Comparison of ENCODE assay signal across 22 cellular contexts in genomic region chr5:133751846-133752245, GRCh38.
DNase-seq lines count a peak whose midpoint lies in the region; ATAC-seq and TF ChIP-seq lines count a peak whose summit lies in the region.
"Had no signal": no experiment of that assay in that cellular context is flagged by ENCODE, and none has a peak within 500 bp of the region (broad histone marks: within the 10 kb centered on the region; RNA-seq: fewer than 3 reads in every experiment).

No MANE protein-coding gene starts in this region.

- H3K36me3 ChIP-seq in SK-N-SH (replicated peaks in 1 of 2; ENCODE audit: control insufficient read depth in 1 of 2, insufficient read depth in 2 of 2, low read length in 1 of 2) (no peaks in the 10 kb centered on the region), hepatocyte (replicated peaks; ENCODE audit: insufficient read depth, low read depth) (no peaks in the 10 kb centered on the region)
- H3K36me3 ChIP-seq: BLaER1 had no signal

- H3K9me3 Mint-ChIP-seq in brain, result no peaks in the 10 kb centered on the region
- H3K9me3 Mint-ChIP-seq in type B pancreatic cell, result peaks cover 4% of the 10 kb centered on the region
- H3K9me3 Mint-ChIP-seq: CD8-positive, alpha-beta T cell had no signal

- H4K20me1 ChIP-seq in SK-N-SH (ENCODE audit: insufficient read depth), result no peaks in the 10 kb centered on the region
- no peaks in the 10 kb centered on the region for H4K20me1 ChIP-seq in hepatocyte (ENCODE audit: insufficient read depth, poor library complexity, severe bottlenecking)
- H4K20me1 ChIP-seq: BLaER1 had no signal

- no peak; a peak in 1 of 4 replicates for TF ChIP-seq EP300 in SK-N-SH (IDR thresholded peaks at IDR 0.05; ENCODE audit: borderline replicate concordance in 1 of 2, low read depth in 1 of 2, low read length in 1 of 2)

- H3K36me3 Mint-ChIP-seq in brain (no peaks in the 10 kb centered on the region), type B pancreatic cell (no peaks in the 10 kb centered on the region)
- H3K36me3 Mint-ChIP-seq: CD4-positive, CD25-positive, alpha-beta regulatory T cell; CD8-positive, alpha-beta T cell had no signal

- H3K27ac ChIP-seq in SK-N-SH (ENCODE audit: low read depth in 2 of 2, low read length in 1 of 2) (no peak overlapping the region; a peak in 1 of 4 replicates), hepatocyte (no peak overlapping the region)
- H3K27ac ChIP-seq: 22Rv1, BLaER1, C4-2B, GM23248 had no signal

- H3K27me3 Mint-ChIP-seq in brain (peaks cover 5% of the 10 kb centered on the region), type B pancreatic cell (peaks cover 40% of the 10 kb centered on the region)

- ATAC-seq in SK-N-SH treated with all-trans-retinoic acid at 6 μM for 48 hours, result no peak
- ATAC-seq: CD8-positive, alpha-beta T cell; GM12878 had no signal

- H3K4me1 Mint-ChIP-seq in brain (peaks cover 26% of the 10 kb centered on the region), type B pancreatic cell (ENCODE audit: unreplicated experiment) (no peaks in the 10 kb centered on the region)
- H3K4me1 Mint-ChIP-seq: CD4-positive, CD25-positive, alpha-beta regulatory T cell had no signal

- H3K9me3 ChIP-seq in SK-N-SH (no peaks in the 10 kb centered on the region), hepatocyte (ENCODE audit: low read depth) (no peaks in the 10 kb centered on the region)

- H3K9ac ChIP-seq in SK-N-SH, result no peak overlapping the region
- H3K9ac ChIP-seq: BLaER1, GM23248 had no signal

- H3K27ac Mint-ChIP-seq in brain, result peak overlapping the region in 3 of 5 experiments; percentile 22 to 59 (median 34)
- H3K27ac Mint-ChIP-seq in type B pancreatic cell, result no peak overlapping the region
- H3K27ac Mint-ChIP-seq: B cell; CD4-positive, CD25-positive, alpha-beta regulatory T cell; CD8-positive, alpha-beta T cell had no signal

- POLR2A ChIA-PET in SK-N-SH (lab: Yijun Ruan, JAX), result no interaction called here

- H3K79me2 ChIP-seq in SK-N-SH (ENCODE audit: insufficient read depth), result no peaks in the 10 kb centered on the region
- H3K79me2 ChIP-seq in hepatocyte, result no peaks in the 10 kb centered on the region

- CTCF ChIA-PET in SK-N-SH (lab: Yijun Ruan, JAX), result no interaction called here

- H2AFZ ChIP-seq in SK-N-SH (ENCODE audit: low read depth), result no peak overlapping the region
- H2AFZ ChIP-seq in hepatocyte, result no peak overlapping the region
- H2AFZ ChIP-seq: GM23248 had no signal

- 52% methylated on average over 5 of the region's 5 CpGs for WGBS in SK-N-SH (ENCODE audit: low lambda C conversion rate)
- WGBS in hepatocyte (ENCODE audit: low lambda C conversion rate, missing lambda C conversion rate), result 92% methylated on average over 5 of the region's 5 CpGs

- H3K27me3 ChIP-seq in SK-N-SH (ENCODE audit: insufficient read depth) (peaks cover 5% of the 10 kb centered on the region; the same call in 1 of the 2 replicates), hepatocyte (peaks cover 13% of the 10 kb centered on the region)
- H3K27me3 ChIP-seq: BLaER1 had no signal

- no peak for TF ChIP-seq CTCF in SK-N-SH (IDR thresholded peaks at IDR 0.05)
- no peak for TF ChIP-seq CTCF in brain (conservative IDR thresholded peaks at IDR 0.05)
- no peak for TF ChIP-seq CTCF in type B pancreatic cell (conservative IDR thresholded peaks at IDR 0.05)
- TF ChIP-seq CTCF in hepatocyte (IDR thresholded peaks at IDR 0.05; ENCODE audit: poor library complexity), result no peak

- H3K4me3 Mint-ChIP-seq in brain (no peak overlapping the region), type B pancreatic cell (no peak overlapping the region)
- H3K4me3 Mint-ChIP-seq: B cell; CD4-positive, CD25-positive, alpha-beta regulatory T cell; CD8-positive, alpha-beta T cell had no signal

- H3K9me2 ChIP-seq in SK-N-SH, result no peaks in the 10 kb centered on the region
- H3K9me2 ChIP-seq in hepatocyte (replicated peaks; ENCODE audit: insufficient read depth), result no peaks in the 10 kb centered on the region

- no peak for TF ChIP-seq RAD21 in SK-N-SH (IDR thresholded peaks at IDR 0.05; ENCODE audit: low read length)

- H3K4me3 ChIP-seq in SK-N-SH (ENCODE audit: low read depth in 2 of 2, low read length in 1 of 2) (no peak overlapping the region), hepatocyte (no peak overlapping the region)
- H3K4me3 ChIP-seq: BLaER1, GM12878, GM23248 had no signal

- H3F3A ChIP-seq in SK-N-SH (replicated peaks; ENCODE audit: insufficient read depth), result no peaks in the 10 kb centered on the region

- peaks cover 0 to 15% of the 10 kb centered on the region in 2 experiments; a peak in 1 of 4 replicates for H3K4me1 ChIP-seq in SK-N-SH (ENCODE audit: control insufficient read depth in 1 of 2, insufficient read depth in 2 of 2, low read depth in 1 of 2, low read length in 1 of 2)
- H3K4me1 ChIP-seq in hepatocyte (ENCODE audit: insufficient read depth), result no peaks in the 10 kb centered on the region

- H3K4me2 ChIP-seq in SK-N-SH, result no peak overlapping the region
- H3K4me2 ChIP-seq in hepatocyte, result no peak overlapping the region
- H3K4me2 ChIP-seq: BLaER1 had no signal

- DNase-seq in SK-N-SH (peak; percentile 26), islet precursor cell (peak; percentile 29), type B pancreatic cell (ENCODE audit: extremely low spot score, unreplicated experiment) (peak; percentile 59), hepatocyte (ENCODE audit: low spot score) (no peak), nucleus accumbens (lab: John Stamatoyannopoulos, UW) (no peak), ecto neural progenitor cell (ENCODE audit: low spot score) (no peak)
- DNase-seq: CD4-positive, CD25-positive, alpha-beta regulatory T cell; DMS 273 treated with DMSO at 0.1 percent for 48 hours; DMS79; EL; GDM1; GM23248; H7; HCEC 1CT had no signal

TF ChIP-seq in SK-N-SH, 30 proteins besides CTCF, POLR2A, EP300 and RAD21:
- TF ChIP-seq IRF3 (IDR thresholded peaks at IDR 0.05; ENCODE audit: low read depth, low read length) (no peak), MEF2A (IDR thresholded peaks at IDR 0.05; ENCODE audit: borderline replicate concordance, low read depth) (no peak), SIN3A (IDR thresholded peaks at IDR 0.05; ENCODE audit: borderline replicate concordance, low read depth, low read length) (no peak), FOXJ3 (CRISPR knock-in tag; IDR thresholded peaks at IDR 0.05) (no peak), GATA2 (CRISPR knock-in tag; IDR thresholded peaks at IDR 0.05) (no peak), FOXM1 (IDR thresholded peaks at IDR 0.05; ENCODE audit: low read depth) (no peak), PBX3 (IDR thresholded peaks at IDR 0.05) (no peak)

TF ChIP-seq in SK-N-SH treated with all-trans-retinoic acid at 6 μM for 48 hours, 23 proteins besides CTCF, POLR2A, EP300 and RAD21:
- no peak for TF ChIP-seq BACH2 (CRISPR knock-in tag; IDR thresholded peaks at IDR 0.05; ENCODE audit: borderline replicate concordance)
- no peak for TF ChIP-seq ZNF70 (CRISPR knock-in tag; IDR thresholded peaks at IDR 0.05)
- no peak for TF ChIP-seq CSDC2 (CRISPR knock-in tag; IDR thresholded peaks at IDR 0.05)
- TF ChIP-seq SNAI2 (CRISPR knock-in tag; IDR thresholded peaks at IDR 0.05), result no peak
TF ChIP-seq in SK-N-SH treated with all-trans-retinoic acid at 6 μM for 48 hours: peak in this region for 0.

Comparison
In these comparisons a context has a peak if more than half of its experiments do, and no peak if none do; other contexts are left out.
1. DNase-seq: peak in SK-N-SH (single experiment), islet precursor cell (single experiment) and type B pancreatic cell (single experiment); none in hepatocyte (single experiment), nucleus accumbens (0 of 56) and ecto neural progenitor cell (single experiment).